ENCODE assay signal across 32 cellular contexts in genomic region chr3:107994181-107994580, GRCh38.
DNase-seq lines count a peak whose midpoint lies in the region; ATAC-seq, FAIRE-seq and TF ChIP-seq lines count a peak whose summit lies in the region.
"Had no signal": no experiment of that assay in that cellular context is flagged by ENCODE, and none has a peak within 500 bp of the region (broad histone marks: within the 10 kb centered on the region; RNA-seq: fewer than 3 reads in every experiment).

No MANE protein-coding gene starts in this region.

- H2AK5ac ChIP-seq in H1 (ENCODE audit: low read depth, low read length): no peak overlapping the region

- H2BK120ac ChIP-seq in H1 (replicated peaks; ENCODE audit: low read depth, low read length): no peak overlapping the region

- H4K91ac ChIP-seq in H1 (replicated peaks; ENCODE audit: insufficient read length, low read length): no peak overlapping the region

- H3K79me2 ChIP-seq in H1 (ENCODE audit: control insufficient read depth in 1 of 2, insufficient read depth in 2 of 2, low read length in 2 of 2): no peaks in the 10 kb centered on the region

- no peak overlapping the region for H2BK20ac ChIP-seq in H1 (ENCODE audit: low read length)

- no peak overlapping the region for H3K23ac ChIP-seq in H1 (ENCODE audit: insufficient read length)

- no peak overlapping the region for H2BK5ac ChIP-seq in H1 (ENCODE audit: low read depth, low read length)

- POLR2A ChIA-PET in H1 (lab: Charles Lee; ENCODE audit: partially characterized antibody): interaction anchor here (1.1 kb wide), 1 partner anchor 24 kb away, joined by 3 read pairs; no protein-coding TSS in a partner anchor

- whole genome bisulfite sequencing in H1 (ENCODE audit: extremely low coverage in 1 of 2, insufficient coverage in 1 of 2, insufficient read length in 1 of 2, insufficient replicate concordance in 2 of 2, low coverage in 1 of 2, low lambda C conversion rate in 2 of 2, missing lambda C conversion rate in 1 of 2), 2 experiments: 90% methylated on average over 2 of the region's 2 CpGs; no CpG with 5 or more reads in 1 of the 2 experiments

- no peak for FAIRE-seq in H1 (lab: Jason Lieb, UNC)

- no peak for ATAC-seq in stimulated activated naive CD8-positive, alpha-beta T cell treated with anti-CD3 and anti-CD28 coated beads, Interleukin-15, Interleukin-2, amounts not matched to agents 100 U/mL and 50 U/mL, for 24 hours
- no peak for ATAC-seq in GM21619 (IDR thresholded peaks at IDR 0.05; ENCODE audit: unreplicated experiment)
- ATAC-seq in HG03025 (IDR thresholded peaks at IDR 0.05; ENCODE audit: low FRiP score, unreplicated experiment): no peak
- ATAC-seq: left lung, Panc1, right cardiac atrium had no signal

- peak overlapping the region; percentile 38 for H3K27ac Mint-ChIP-seq in stimulated activated naive CD8-positive, alpha-beta T cell treated with anti-CD3 and anti-CD28 coated beads, Interleukin-15, Interleukin-2, amounts not matched to agents 100 ng/mL and 50 ng/mL, for 24 hours
- H3K27ac Mint-ChIP-seq in mesothelial cell of epicardium (peak overlapping the region; percentile 64), CD14-positive monocyte (peak overlapping the region in 2 of 7 donors; percentile 0 to 49)
- H3K27ac Mint-ChIP-seq: activated T-helper 2 cell treated with anti-CD3 and anti-CD28 coated beads, Interferon-gamma antibody, Interleukin-2, Interleukin-4, amounts not matched to agents 10 μg/mL and 5 μg/mL and 100 μg/mL, durations not matched to agents 14 hours and 24 hours and 36 hours; brain; CD4-positive, alpha-beta T cell; neural progenitor cell; T-helper 2 cell treated with Interferon-gamma antibody and Interleukin-4, amounts not matched to agents 5 μg/mL and 100 μg/mL, for 36 hours had no signal

- H3K23me2 ChIP-seq in H1 (ENCODE audit: low read depth, low read length): no peaks in the 10 kb centered on the region

- H4K5ac ChIP-seq in H1 (ENCODE audit: insufficient read length, low read depth, low read length): no peak overlapping the region

- no peak for TF ChIP-seq RAD21 in H1 (IDR thresholded peaks at IDR 0.05 in 1 of 2, conservative IDR thresholded peaks at IDR 0.05 in 1 of 2; ENCODE audit: low read depth in 2 of 2, low read length in 2 of 2)

- no peak overlapping the region for H3K56ac ChIP-seq in H1 (replicated peaks; ENCODE audit: insufficient read length, low read depth, low read length)

- H3K4me2 ChIP-seq in H1 (ENCODE audit: insufficient read depth in 1 of 2, low read depth in 2 of 2, low read length in 2 of 2): no peak overlapping the region
- H3K4me2 ChIP-seq: neural progenitor cell had no signal

- no peaks in the 10 kb centered on the region for H3K27me3 ChIP-seq in H1 (replicated peaks in 1 of 4; ENCODE audit: control insufficient read depth in 3 of 4, extremely low read depth in 1 of 4, insufficient read depth in 3 of 4, low read length in 3 of 4)
- H3K27me3 ChIP-seq: left lung, MG63, neural progenitor cell, upper lobe of left lung had no signal

- no peak overlapping the region for H3K9ac ChIP-seq in H1 (replicated peaks in 1 of 4; ENCODE audit: extremely low read depth in 1 of 4, low read depth in 3 of 4, low read length in 3 of 4)
- H3K9ac ChIP-seq: neural progenitor cell had no signal

- H3K14ac ChIP-seq in H1 (ENCODE audit: insufficient read length): no peak overlapping the region

- H3K9me3 Mint-ChIP-seq in stimulated activated naive CD8-positive, alpha-beta T cell treated with anti-CD3 and anti-CD28 coated beads, Interleukin-15, Interleukin-2, amounts not matched to agents 100 ng/mL and 50 ng/mL, for 24 hours: no peaks in the 10 kb centered on the region
- H3K9me3 Mint-ChIP-seq in mesothelial cell of epicardium: no peaks in the 10 kb centered on the region
- no peaks in the 10 kb centered on the region for H3K9me3 Mint-ChIP-seq in CD14-positive monocyte
- H3K9me3 Mint-ChIP-seq: activated T-helper 2 cell treated with anti-CD3 and anti-CD28 coated beads, Interferon-gamma antibody, Interleukin-2, Interleukin-4, amounts not matched to agents 10 μg/mL and 5 μg/mL and 100 μg/mL, durations not matched to agents 14 hours and 24 hours and 36 hours; CD4-positive, alpha-beta T cell; immature natural killer cell; neural progenitor cell; T-helper 2 cell treated with Interferon-gamma antibody and Interleukin-4, amounts not matched to agents 5 μg/mL and 100 μg/mL, for 36 hours had no signal

- no peaks in the 10 kb centered on the region for H3K36me3 ChIP-seq in H1 (ENCODE audit: control insufficient read depth in 2 of 4, insufficient read depth in 4 of 4, low read length in 3 of 4)
- H3K36me3 ChIP-seq: left lung, MG63, neural progenitor cell, upper lobe of left lung had no signal

- no peaks in the 10 kb centered on the region for H3K9me3 ChIP-seq in H1 (ENCODE audit: insufficient read depth in 2 of 2, low read depth in 1 of 2, low read length in 1 of 2)
- H3K9me3 ChIP-seq: left lung, MG63, upper lobe of left lung had no signal

- H4K20me1 ChIP-seq in H1 (replicated peaks in 1 of 2; ENCODE audit: control insufficient read depth in 1 of 2, insufficient read depth in 2 of 2, low read length in 2 of 2): no peaks in the 10 kb centered on the region

- no peak for TF ChIP-seq POLR2A in H1 (IDR thresholded peaks at IDR 0.05; ENCODE audit: control extremely low read depth in 1 of 2, low read depth in 2 of 2, low read length in 2 of 2)

- no peaks in the 10 kb centered on the region for H3K79me1 ChIP-seq in H1 (ENCODE audit: low read depth, low read length)

- no peak overlapping the region for H2BK15ac ChIP-seq in H1 (ENCODE audit: low read length)

- no peak overlapping the region for H4K8ac ChIP-seq in H1 (ENCODE audit: extremely low read depth, insufficient read depth, low read length)

- H3K4me1 Mint-ChIP-seq in stimulated activated naive CD8-positive, alpha-beta T cell treated with anti-CD3 and anti-CD28 coated beads, Interleukin-15, Interleukin-2, amounts not matched to agents 100 ng/mL and 50 ng/mL, for 24 hours (ENCODE audit: low read depth): peaks cover 5% of the 10 kb centered on the region
- peaks cover 70% of the 10 kb centered on the region for H3K4me1 Mint-ChIP-seq in mesothelial cell of epicardium
- peaks cover 30% of the 10 kb centered on the region for H3K4me1 Mint-ChIP-seq in CD14-positive monocyte

- peaks cover 0 to 3% (median 0%) of the 10 kb centered on the region in 4 experiments; a peak in 4 of 7 replicates for H3K4me1 ChIP-seq in H1 (replicated peaks in 1 of 4; ENCODE audit: control insufficient read depth in 3 of 4, insufficient read depth in 4 of 4, low read length in 3 of 4)
- H3K4me1 ChIP-seq: neural progenitor cell had no signal

- no peak for DNase-seq in stimulated activated naive CD8-positive, alpha-beta T cell treated with anti-CD3 and anti-CD28 coated beads, Interleukin-15, Interleukin-2, amounts not matched to agents 100 U/mL and 50 U/mL, for 24 hours
- DNase-seq in H1 (ENCODE audit: low read depth in 1 of 2, low spot score in 2 of 2): no peak
- DNase-seq in mesothelial cell of epicardium (ENCODE audit: low spot score in 2 of 2, unreplicated experiment in 2 of 2): no peak
- DNase-seq in CD14-positive monocyte (ENCODE audit: low spot score): no peak
- no peak for DNase-seq in HUDEP-2 (lab: John Stamatoyannopoulos, UW; ENCODE audit: unreplicated experiment in 76 of 76)
- DNase-seq: activated CD4-positive, alpha-beta T cell treated with anti-CD3 and anti-CD28 coated beads for 48 hours; activated CD8-positive, alpha-beta memory T cell treated with anti-CD3 and anti-CD28 coated beads for 24 hours; activated naive CD4-positive, alpha-beta T cell treated with anti-CD3 and anti-CD28 coated beads, Interleukin-2, amount 50 U/mL, for 16 hours; activated T-cell treated with anti-CD3 and anti-CD28 coated beads for 4 hours; CD4-positive, alpha-beta T cell; cerebellar nuclear complex; immature natural killer cell; KBM-7; left lung; mesendoderm; NCI-H1105; NCI-H2029; NCI-H526 treated with DMSO at 0.1 percent for 48 hours; right cardiac atrium; stimulated activated CD4-positive, alpha-beta T cell treated with anti-CD3 and anti-CD28 coated beads, Interleukin-12 subunit alpha, Interleukin-12 subunit beta, amount 100 ng/mL, for 4 hours; stimulated activated CD4-positive, alpha-beta T cell treated with anti-CD3 and anti-CD28 coated beads, Interleukin-2, amount 100 ng/mL, for 48 hours; upper lobe of left lung had no signal

- H2BK12ac ChIP-seq in H1 (ENCODE audit: low read depth, low read length): no peak overlapping the region

- no peaks in the 10 kb centered on the region for H3K27me3 Mint-ChIP-seq in stimulated activated naive CD8-positive, alpha-beta T cell treated with anti-CD3 and anti-CD28 coated beads, Interleukin-15, Interleukin-2, amounts not matched to agents 100 ng/mL and 50 ng/mL, for 24 hours
- no peaks in the 10 kb centered on the region for H3K27me3 Mint-ChIP-seq in mesothelial cell of epicardium (ENCODE audit: low read depth)
- peaks cover 9 to 15% (median 9%) of the 10 kb centered on the region in 3 donors for H3K27me3 Mint-ChIP-seq in CD14-positive monocyte (ENCODE audit: low read depth in 3 of 3)
- H3K27me3 Mint-ChIP-seq: brain; CD4-positive, alpha-beta T cell had no signal

- no peak overlapping the region for H3K4me3 ChIP-seq in H1 (ENCODE audit: extremely low read depth in 1 of 4, insufficient read depth in 2 of 4, low read depth in 3 of 4, low read length in 4 of 4)
- H3K4me3 ChIP-seq: left lung, MG63, neural progenitor cell, upper lobe of left lung had no signal

- H3K18ac ChIP-seq in H1 (ENCODE audit: extremely low read depth, low read length): no peak overlapping the region

- no peak for TF ChIP-seq CTCF in H1 (IDR thresholded peaks at IDR 0.05; ENCODE audit: control extremely low read depth in 1 of 3, insufficient read depth in 1 of 3, low read depth in 1 of 3, low read length in 3 of 3)
- no peak for TF ChIP-seq CTCF in mesothelial cell of epicardium (IDR thresholded peaks at IDR 0.05; ENCODE audit: unreplicated experiment)
- no peak for TF ChIP-seq CTCF in CD14-positive monocyte (IDR thresholded peaks at IDR 0.05)

- H3K4ac ChIP-seq in H1 (replicated peaks; ENCODE audit: insufficient read length, low read depth, low read length): no peak overlapping the region

- CTCF ChIA-PET in H1 (lab: Charles Lee; ENCODE audit: partially characterized antibody): interaction anchor here (0.8 to 1.1 kb wide), 2 partner anchors 12 to 20 kb away, joined by 3 read pairs; no protein-coding TSS in a partner anchor

- no peaks in the 10 kb centered on the region for H3K36me3 Mint-ChIP-seq in stimulated activated naive CD8-positive, alpha-beta T cell treated with anti-CD3 and anti-CD28 coated beads, Interleukin-15, Interleukin-2, amounts not matched to agents 100 ng/mL and 50 ng/mL, for 24 hours (ENCODE audit: low read depth)
- H3K36me3 Mint-ChIP-seq in mesothelial cell of epicardium (no peaks in the 10 kb centered on the region), CD14-positive monocyte (peaks cover 1 to 3% of the 10 kb centered on the region in 2 donors)
- H3K36me3 Mint-ChIP-seq: brain, neural progenitor cell had no signal

- intact Hi-C loops in CD14-positive monocyte (cut with micrococcal nuclease): no loop called here

- H3K4me3 Mint-ChIP-seq in stimulated activated naive CD8-positive, alpha-beta T cell treated with anti-CD3 and anti-CD28 coated beads, Interleukin-15, Interleukin-2, amounts not matched to agents 100 ng/mL and 50 ng/mL, for 24 hours: no peak overlapping the region
- H3K4me3 Mint-ChIP-seq in mesothelial cell of epicardium (no peak overlapping the region), CD14-positive monocyte (no peak overlapping the region)
- H3K4me3 Mint-ChIP-seq: brain; CD4-positive, alpha-beta T cell; immature natural killer cell; neural progenitor cell; T-helper 2 cell treated with Interferon-gamma antibody and Interleukin-4, amounts not matched to agents 5 μg/mL and 100 μg/mL, for 36 hours had no signal

- TF ChIP-seq EP300 in H1 (IDR thresholded peaks at IDR 0.05; ENCODE audit: borderline replicate concordance in 1 of 2, low read depth in 2 of 2, low read length in 2 of 2): no peak

- H2AFZ ChIP-seq in H1 (ENCODE audit: low read length): peak overlapping the region; percentile 64; the same call in 1 of the 2 replicates
- H2AFZ ChIP-seq: neural progenitor cell had no signal

- H3K27ac ChIP-seq in H1 (ENCODE audit: low read depth, low read length): no peak overlapping the region
- H3K27ac ChIP-seq: neural progenitor cell, VCaP had no signal
